In genomic region chr18:9135912-9136314, GRCh38 we compare ENCODE assay signal across 7 cellular contexts. TPM values are rescaled to one million over a fixed set of nuclear protein-coding genes. Genes with fewer than 3 reads are reported as not detected.
DNase-seq lines count a peak whose midpoint lies in the region; ATAC-seq and TF ChIP-seq lines count a peak whose summit lies in the region.

No MANE protein-coding gene starts in this region.

- H3K4me3 ChIP-seq in GM06990 (replicated peaks; ENCODE audit: low read depth, low read length) (peak overlapping the region; percentile 79), Peyer's patch (peak overlapping the region; percentile 76 to 95 (median 82)), ectodermal cell (ENCODE audit: insufficient read depth, low read depth, low read length) (peak overlapping the region; percentile 78), aorta (ENCODE audit: low read length in 2 of 2) (peak overlapping the region; percentile 58 to 77)

- no peaks in the 10 kb centered on the region for H3K9me3 ChIP-seq in Peyer's patch
- H3K9me3 ChIP-seq in ectodermal cell (ENCODE audit: control insufficient read depth, low read length), result no peaks in the 10 kb centered on the region
- H3K9me3 ChIP-seq in aorta (ENCODE audit: control insufficient read depth, low read length), result no peaks in the 10 kb centered on the region

- intact Hi-C loops in aorta (cut with DNase I), result loop anchor here (1.0 to 5.0 kb wide), 3 partner anchors 34 to 196 kb away; partner anchors contain the start of genes NDUFV2 (in 2 of the 2) and TWSG1 (in 1 of the 2)

- ATAC-seq in GM21529 (IDR thresholded peaks at IDR 0.05; ENCODE audit: unreplicated experiment) (peak; percentile 20), aorta (ENCODE audit: low FRiP score) (peak; percentile 36)

- H3K36me3 ChIP-seq in GM06990 (ENCODE audit: control insufficient read depth, insufficient read depth, low read length), result peaks cover 4% of the 10 kb centered on the region
- peaks cover 0 to 11% (median 0%) of the 10 kb centered on the region in 3 donors for H3K36me3 ChIP-seq in Peyer's patch
- H3K36me3 ChIP-seq in ectodermal cell (ENCODE audit: control insufficient read depth, insufficient read depth, low read length), result peaks cover 3% of the 10 kb centered on the region
- peaks cover 0 to 4% of the 10 kb centered on the region in 2 donors for H3K36me3 ChIP-seq in aorta (ENCODE audit: control insufficient read depth in 1 of 2, insufficient read depth in 2 of 2, low read length in 1 of 2)

- DNase-seq in GM06990 (ENCODE audit: extremely low read depth, insufficient read length) (no peak), HuH-7.5 (ENCODE audit: low spot score) (peak; percentile 51), Peyer's patch (no peak), mesenteric fat pad (ENCODE audit: low spot score) (peak; percentile 91), aorta (no peak)

- H3K27me3 ChIP-seq in GM06990 (replicated peaks; ENCODE audit: control insufficient read depth, insufficient read depth, low read length) (no peaks in the 10 kb centered on the region), Peyer's patch (no peaks in the 10 kb centered on the region), ectodermal cell (ENCODE audit: control insufficient read depth, insufficient read depth, low read length, poor library complexity, severe bottlenecking) (no peaks in the 10 kb centered on the region), aorta (ENCODE audit: control insufficient read depth in 1 of 2, insufficient read depth in 2 of 2, low read length in 1 of 2) (no peaks in the 10 kb centered on the region)

- TF ChIP-seq CTCF in GM06990 (IDR thresholded peaks at IDR 0.05; ENCODE audit: insufficient read depth, low read length, poor library complexity, severe bottlenecking), result no peak
- TF ChIP-seq CTCF in Peyer's patch (IDR thresholded peaks at IDR 0.05), result no peak

- WGBS in ectodermal cell, 2 experiments, result 1% methylated on average over 33 of the region's 33 CpGs
- 0 to 1% methylated on average over 32 to 33 of the region's 33 CpGs for WGBS in aorta, 2 donors

- peaks cover 0 to 32% (median 12%) of the 10 kb centered on the region in 4 donors for H3K4me1 ChIP-seq in Peyer's patch
- peaks cover 8% of the 10 kb centered on the region for H3K4me1 ChIP-seq in ectodermal cell (ENCODE audit: control insufficient read depth, insufficient read depth, low read length)
- H3K4me1 ChIP-seq in aorta (ENCODE audit: control insufficient read depth in 1 of 2, insufficient read depth in 2 of 2, low read length in 2 of 2), result peaks cover 0 to 4% of the 10 kb centered on the region in 2 donors

- TF ChIP-seq POLR2A in Peyer's patch (IDR thresholded peaks at IDR 0.05), result no peak

- H3K27ac ChIP-seq in Peyer's patch (peak overlapping the region; percentile 97 to 100 (median 100)), ectodermal cell (ENCODE audit: insufficient read depth, low read depth, low read length, poor library complexity, severe bottlenecking) (peak overlapping the region; percentile 78), aorta (ENCODE audit: low read depth in 1 of 2, low read length in 2 of 2) (peak overlapping the region; percentile 74 to 94)

RNA-seq across cellular contexts. Expression of gene ANKRD12, which starts 0.7 kb away (rescaled TPM):
- total RNA-seq in Peyer's patch, result 100 to 1,000 TPM in 1 of 4 donors, 10 to 100 TPM in 3; 39.9 to 172 (median 58.9) TPM
- polyA plus RNA-seq in ectodermal cell (2013, experiment 1 of 4), result 19.1 TPM
- polyA plus RNA-seq in ectodermal cell (2013, experiment 2 of 4), result 17.5 TPM
- 19.8 TPM for polyA plus RNA-seq in ectodermal cell (2013, experiment 3 of 4)
- 24.3 TPM for polyA plus RNA-seq in ectodermal cell (2013, experiment 4 of 4)
- total RNA-seq in mesenteric fat pad, result 65.8 TPM
- 100 to 1,000 TPM in 1 of 2 donors, 10 to 100 TPM in 1; 86.5 to 112 TPM for total RNA-seq in aorta
- 10 to 100 TPM in 1 of 2 donors, 1 to 10 TPM in 1; 7.6 to 13.4 TPM for polyA plus RNA-seq in aorta

RNA-seq across cellular contexts. Expression of gene NDUFV2, which starts 33.4 kb away (rescaled TPM):
- total RNA-seq in Peyer's patch, result 100 to 1,000 TPM in 2 of 4 donors, 10 to 100 TPM in 2; 83.3 to 132 (median 106) TPM
- 160 TPM for polyA plus RNA-seq in ectodermal cell (2013, experiment 1 of 4)
- 161 TPM for polyA plus RNA-seq in ectodermal cell (2013, experiment 2 of 4)
- polyA plus RNA-seq in ectodermal cell (2013, experiment 3 of 4), result 155 TPM
- polyA plus RNA-seq in ectodermal cell (2013, experiment 4 of 4), result 167 TPM
- total RNA-seq in mesenteric fat pad, result 138 TPM
- total RNA-seq in aorta, result 100 to 1,000 TPM in 1 of 2 donors, 10 to 100 TPM in 1; 83.8 to 112 TPM
- polyA plus RNA-seq in aorta, result 100 to 1,000 TPM; 114 to 150 TPM

Comparison
In these comparisons a context has a peak if more than half of its experiments do, and no peak if none do; other contexts are left out.
1. DNase-seq: peak in HuH-7.5 (single experiment) and mesenteric fat pad (single experiment); none in GM06990 (single experiment), Peyer's patch (0 of 3) and aorta (0 of 2).
2. Peak in every context shown above with its lines, with median percentiles within 50 percentile points of each other: H3K4me3 ChIP-seq and H3K27ac ChIP-seq.